Comparison of ENCODE assay signal across 27 cellular contexts in genomic region chr2:177501186-177501585, GRCh38.
A peak's percentile ranks its signal among the peaks of the same experiment; 100 is the strongest.
DNase-seq lines count a peak whose midpoint lies in the region; ATAC-seq, FAIRE-seq and TF ChIP-seq lines count a peak whose summit lies in the region.
"Had no signal": no experiment of that assay in that cellular context is flagged by ENCODE, and none has a peak within 500 bp of the region (broad histone marks: within the 10 kb centered on the region; RNA-seq: fewer than 3 reads in every experiment).

No MANE protein-coding gene starts in this region.

- H2AFZ ChIP-seq in mammary epithelial cell (ENCODE audit: low read depth, low read length) = no peak overlapping the region

- intact Hi-C loops in activated CD4-positive, alpha-beta T cell treated with anti-CD3 and anti-CD28 coated beads for 36 hours (cut with DNase I, micrococcal nuclease) = no loop called here
- intact Hi-C loops in mammary epithelial cell (cut with micrococcal nuclease) = no loop called here

- in situ Hi-C loops in mammary epithelial cell (cut with MboI; ENCODE audit: low sequenced_read_pairs in 2 of 2) = no loop called here

- TF ChIP-seq CTCF in RWPE1 (conservative IDR thresholded peaks at IDR 0.05; ENCODE audit: low read depth) (no peak), mammary epithelial cell (conservative IDR thresholded peaks at IDR 0.05 in 1 of 2, IDR thresholded peaks at IDR 0.05 in 1 of 2; ENCODE audit: extremely low read depth in 1 of 2, insufficient read depth in 1 of 2, low read depth in 1 of 2, low read length in 2 of 2) (no peak)

- H3K4me2 ChIP-seq in mammary epithelial cell (ENCODE audit: insufficient read depth, low read depth, low read length) = no peak overlapping the region

- dilution Hi-C loops in mammary epithelial cell (cut with HindIII; ENCODE audit: low sequenced_read_pairs) = no loop called here

- H3K9ac ChIP-seq in mammary epithelial cell (ENCODE audit: insufficient read depth, low read length) = no peak overlapping the region

- POLR2A ChIA-PET in activated CD4-positive, alpha-beta T cell treated with anti-CD3 and anti-CD28 coated beads for 36 hours (lab: Charles Lee) = no interaction called here
- POLR2A ChIA-PET in RWPE1 (lab: Yijun Ruan, JAX; ENCODE audit: low non-redundant PET) = no interaction called here

- 56% methylated on average over 1 of the region's 1 CpG for WGBS in mammary epithelial cell (ENCODE audit: low coverage, missing lambda C conversion rate)

- peak; percentile 73 for ATAC-seq in activated CD4-positive, alpha-beta T cell treated with anti-CD3 and anti-CD28 coated beads for 36 hours
- ATAC-seq in GM18909 (IDR thresholded peaks at IDR 0.05; ENCODE audit: poor library complexity, unreplicated experiment) (peak; percentile 58), GM21360 (IDR thresholded peaks at IDR 0.05; ENCODE audit: unreplicated experiment) (no peak)
- ATAC-seq: left cardiac atrium had no signal

- no peaks in the 10 kb centered on the region for H3K9me3 Mint-ChIP-seq in activated CD4-positive, alpha-beta T cell treated with anti-CD3 and anti-CD28 coated beads for 36 hours (ENCODE audit: low read depth)
- H3K9me3 Mint-ChIP-seq: activated T-helper 2 cell treated with anti-CD3 and anti-CD28 coated beads, Interferon-gamma antibody, Interleukin-2, Interleukin-4, amounts not matched to agents 10 μg/mL and 5 μg/mL and 100 μg/mL, durations not matched to agents 14 hours and 24 hours and 36 hours; naive B cell; type B pancreatic cell had no signal

- peaks cover 6% of the 10 kb centered on the region for H3K4me1 Mint-ChIP-seq in activated CD4-positive, alpha-beta T cell treated with anti-CD3 and anti-CD28 coated beads for 36 hours
- H3K4me1 Mint-ChIP-seq: naive B cell had no signal

- H3K36me3 ChIP-seq in effector memory CD4-positive, alpha-beta T cell (ENCODE audit: control insufficient read depth, insufficient read depth, low read length) = peaks cover 3% of the 10 kb centered on the region
- peaks cover 9% of the 10 kb centered on the region for H3K36me3 ChIP-seq in mammary epithelial cell (ENCODE audit: insufficient read depth, low read length)
- H3K36me3 ChIP-seq: adrenal gland, BE2C, brain microvascular endothelial cell had no signal

- peak; percentile 5 for FAIRE-seq in islet of Langerhans (lab: Jason Lieb, UNC)
- FAIRE-seq: D721Med, GM18507 had no signal

- DNase-seq in activated CD4-positive, alpha-beta T cell treated with anti-CD3 and anti-CD28 coated beads for 36 hours = no peak
- no peak for DNase-seq in activated CD4-positive, alpha-beta T cell treated with anti-CD3 and anti-CD28 coated beads for 1 hour
- DNase-seq in RWPE1 (ENCODE audit: low spot score) = peak; percentile 1
- no peak for DNase-seq in effector memory CD4-positive, alpha-beta T cell
- DNase-seq in mammary epithelial cell = no peak
- DNase-seq: activated CD4-positive, alpha-beta T cell treated with anti-CD3 and anti-CD28 coated beads for 4 hours; adrenal gland; BE2C; brain microvascular endothelial cell; glutamatergic neuron; left cardiac atrium; mesendoderm; naive B cell; NCI-H1092 treated with DMSO at 0.1 percent for 48 hours; NCI-H1930; NCI-H774; retina; SIG-M5; spleen; stimulated activated CD4-positive, alpha-beta T cell treated with anti-CD3 and anti-CD28 coated beads, Interleukin-4, amount 100 ng/mL, for 24 hours had no signal

- H3K27me3 ChIP-seq in effector memory CD4-positive, alpha-beta T cell (replicated peaks; ENCODE audit: control insufficient read depth, insufficient read depth, low read length, poor library complexity, severe bottlenecking) = no peaks in the 10 kb centered on the region
- H3K27me3 ChIP-seq in mammary epithelial cell (ENCODE audit: insufficient read depth, low read length) = no peaks in the 10 kb centered on the region
- H3K27me3 ChIP-seq: adrenal gland, BE2C, brain microvascular endothelial cell, spleen had no signal

- H3K27me3 Mint-ChIP-seq in activated CD4-positive, alpha-beta T cell treated with anti-CD3 and anti-CD28 coated beads for 36 hours = no peaks in the 10 kb centered on the region
- H3K27me3 Mint-ChIP-seq: naive B cell, type B pancreatic cell had no signal

- no peaks in the 10 kb centered on the region for H4K20me1 ChIP-seq in mammary epithelial cell (ENCODE audit: insufficient read depth, low read length)

- no peak overlapping the region for H3K4me3 ChIP-seq in effector memory CD4-positive, alpha-beta T cell (ENCODE audit: insufficient read depth, low read depth, low read length, poor library complexity, severe bottlenecking)
- H3K4me3 ChIP-seq in mammary epithelial cell (replicated peaks in 1 of 3; ENCODE audit: insufficient read depth in 1 of 3, low read depth in 2 of 3, low read length in 3 of 3) = no peak overlapping the region
- H3K4me3 ChIP-seq: adrenal gland, spleen had no signal

- H3K27ac ChIP-seq in RWPE1 = no peak overlapping the region
- no peak overlapping the region for H3K27ac ChIP-seq in effector memory CD4-positive, alpha-beta T cell (ENCODE audit: insufficient read depth, low read length, poor library complexity, severe bottlenecking)
- H3K27ac ChIP-seq in mammary epithelial cell (ENCODE audit: insufficient read depth, low read depth, low read length) = no peak overlapping the region
- H3K27ac ChIP-seq: adrenal gland, brain microvascular endothelial cell, spleen had no signal

- no peaks in the 10 kb centered on the region for H3K4me1 ChIP-seq in effector memory CD4-positive, alpha-beta T cell (ENCODE audit: control insufficient read depth, insufficient read depth, low read length, poor library complexity, severe bottlenecking)
- no peaks in the 10 kb centered on the region for H3K4me1 ChIP-seq in mammary epithelial cell (ENCODE audit: insufficient read depth, low read length)
- H3K4me1 ChIP-seq: adrenal gland, BE2C, spleen had no signal

- H3K36me3 Mint-ChIP-seq in activated CD4-positive, alpha-beta T cell treated with anti-CD3 and anti-CD28 coated beads for 36 hours (ENCODE audit: low read depth) = peaks cover 13% of the 10 kb centered on the region

- no peaks in the 10 kb centered on the region for H3K9me3 ChIP-seq in effector memory CD4-positive, alpha-beta T cell (ENCODE audit: control insufficient read depth, low read length)
- no peaks in the 10 kb centered on the region for H3K9me3 ChIP-seq in mammary epithelial cell (replicated peaks; ENCODE audit: insufficient read depth, low read length)
- H3K9me3 ChIP-seq: BE2C, spleen had no signal

- CTCF ChIA-PET in activated CD4-positive, alpha-beta T cell treated with anti-CD3 and anti-CD28 coated beads for 36 hours (lab: Charles Lee) = interaction anchor here (0.6 to 0.7 kb wide), 2 partner anchors 10 to 652 kb away, joined by 3 read pairs; no protein-coding TSS in a partner anchor
- CTCF ChIA-PET in RWPE1 (lab: Yijun Ruan, JAX) = no interaction called here
- CTCF ChIA-PET in mammary epithelial cell (lab: Charles Lee; ENCODE audit: low non-redundant PET) = no interaction called here

- BruUV-seq in mammary epithelial cell (replicated peaks; lab: Mats Ljungman, UMichigan) = no TSS peak

- no peaks in the 10 kb centered on the region for H3K79me2 ChIP-seq in mammary epithelial cell (ENCODE audit: insufficient read depth, low read length)

- no peak overlapping the region for H3K4me3 Mint-ChIP-seq in activated CD4-positive, alpha-beta T cell treated with anti-CD3 and anti-CD28 coated beads for 36 hours
- H3K4me3 Mint-ChIP-seq: naive B cell, type B pancreatic cell had no signal

- no peak overlapping the region for H3K27ac Mint-ChIP-seq in activated CD4-positive, alpha-beta T cell treated with anti-CD3 and anti-CD28 coated beads for 36 hours
- H3K27ac Mint-ChIP-seq: activated T-helper 2 cell treated with anti-CD3 and anti-CD28 coated beads, Interferon-gamma antibody, Interleukin-2, Interleukin-4, amounts not matched to agents 10 μg/mL and 5 μg/mL and 100 μg/mL, durations not matched to agents 14 hours and 24 hours and 36 hours; naive B cell; type B pancreatic cell had no signal
